In the genomic region with DNA sequence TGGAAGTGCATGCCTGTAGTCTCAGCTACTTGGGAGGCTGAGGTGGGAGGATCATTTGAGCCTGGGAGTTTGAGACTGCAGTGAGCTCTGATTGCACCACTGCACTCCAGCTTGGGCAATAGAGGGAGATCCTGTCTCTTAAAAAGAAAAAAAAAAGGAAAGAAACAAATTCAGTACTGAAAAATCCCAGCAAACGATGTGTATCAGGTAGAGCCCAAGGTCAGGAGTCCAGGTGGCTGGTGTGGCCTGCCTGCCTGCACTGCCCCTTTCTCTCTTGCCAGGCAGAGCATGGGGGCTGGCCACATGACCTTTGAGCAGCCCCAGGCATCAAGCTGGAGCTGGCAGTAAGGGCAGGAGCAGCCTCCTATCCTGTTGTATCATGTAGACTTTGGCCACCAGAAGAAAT, we compare ENCODE assay signal across 25 cellular contexts. TPM values are rescaled to one million over a fixed set of nuclear protein-coding genes. Genes with fewer than 3 reads are reported as not detected.
DNase-seq lines count a peak whose midpoint lies in the region; ATAC-seq, FAIRE-seq and TF ChIP-seq lines count a peak whose summit lies in the region.
"Had no signal": no experiment of that assay in that cellular context is flagged by ENCODE, and none has a peak within 500 bp of the region (broad histone marks: within the 10 kb centered on the region; RNA-seq: fewer than 3 reads in every experiment).

No MANE protein-coding gene starts in this region.

- no peaks in the 10 kb centered on the region for H3K79me2 ChIP-seq in H1 (ENCODE audit: control insufficient read depth in 1 of 2, insufficient read depth in 2 of 2, low read length in 2 of 2)

- TF ChIP-seq RAD21 in H1 (IDR thresholded peaks at IDR 0.05 in 1 of 2, conservative IDR thresholded peaks at IDR 0.05 in 1 of 2; ENCODE audit: low read depth in 2 of 2, low read length in 2 of 2), result no peak

- no peak for ATAC-seq in GM19467 (IDR thresholded peaks at IDR 0.05; ENCODE audit: unreplicated experiment)
- ATAC-seq: stimulated activated naive CD8-positive, alpha-beta T cell treated with anti-CD3 and anti-CD28 coated beads, Interleukin-15, amount 100 ng/mL, for 72 hours had no signal

- POLR2A ChIA-PET in activated CD4-positive, alpha-beta T cell treated with anti-CD3 and anti-CD28 coated beads, Interleukin-2, amount 10 ng/mL, durations not matched to agents 7 days and 5 days (lab: Charles Lee), result no interaction called here
- POLR2A ChIA-PET in H1 (lab: Charles Lee; ENCODE audit: partially characterized antibody), result no interaction called here

- H3K4me3 ChIP-seq in H1 (ENCODE audit: extremely low read depth in 1 of 4, insufficient read depth in 2 of 4, low read depth in 3 of 4, low read length in 4 of 4) (no peak overlapping the region), mesenchymal stem cell (ENCODE audit: insufficient read depth in 1 of 2, low read depth in 1 of 2, low read length in 2 of 2) (no peak overlapping the region), subcutaneous abdominal adipose tissue (ENCODE audit: low read depth in 1 of 5, low read length in 5 of 5) (no peak overlapping the region)
- H3K4me3 ChIP-seq: HAP-1, lung had no signal

- no peak overlapping the region for H2BK12ac ChIP-seq in H1 (ENCODE audit: low read depth, low read length)
- no peak overlapping the region for H2BK12ac ChIP-seq in mesenchymal stem cell (ENCODE audit: low read length in 2 of 2)

- 0 out of 2 replicates have a peak overlapping the region, but pooled peaks have one; percentile 60 for H2AK5ac ChIP-seq in H1 (ENCODE audit: low read depth, low read length)
- H2AK5ac ChIP-seq in mesenchymal stem cell (ENCODE audit: low read length, severe bottlenecking), result no peak overlapping the region

- peak overlapping the region; percentile 46 for H3K27ac Mint-ChIP-seq in activated CD4-positive, alpha-beta T cell treated with anti-CD3 and anti-CD28 coated beads, Interleukin-2, amount 10 ng/mL, durations not matched to agents 7 days and 5 days
- no peak overlapping the region for H3K27ac Mint-ChIP-seq in activated CD4-positive, alpha-beta T cell treated with anti-CD3 and anti-CD28 coated beads, Interleukin-2, amount 10 ng/mL, durations not matched to agents 24 days and 14 days
- H3K27ac Mint-ChIP-seq: stimulated activated naive CD8-positive, alpha-beta T cell treated with anti-CD3 and anti-CD28 coated beads, Interleukin-15, amount 100 ng/mL, for 72 hours had no signal

- no peaks in the 10 kb centered on the region for H3K27me3 ChIP-seq in H1 (replicated peaks in 1 of 4; ENCODE audit: control insufficient read depth in 3 of 4, extremely low read depth in 1 of 4, insufficient read depth in 3 of 4, low read length in 3 of 4)
- H3K27me3 ChIP-seq in mesenchymal stem cell (ENCODE audit: control insufficient read depth in 1 of 2, insufficient read depth in 1 of 2, low read length in 2 of 2), result no peaks in the 10 kb centered on the region
- H3K27me3 ChIP-seq in subcutaneous abdominal adipose tissue (ENCODE audit: control insufficient read depth in 5 of 5, insufficient read depth in 4 of 5, low read length in 5 of 5), result no peaks in the 10 kb centered on the region

- no peak overlapping the region for H4K5ac ChIP-seq in H1 (ENCODE audit: insufficient read length, low read depth, low read length)

- DNase-seq in activated CD4-positive, alpha-beta T cell treated with anti-CD3 and anti-CD28 coated beads, Interleukin-2, amount 10 ng/mL, durations not matched to agents 7 days and 5 days, result no peak
- no peak for DNase-seq in activated CD4-positive, alpha-beta T cell treated with anti-CD3 and anti-CD28 coated beads, Interleukin-2, amount 10 ng/mL, durations not matched to agents 24 days and 14 days
- no peak for DNase-seq in H1 (ENCODE audit: low read depth in 1 of 2, low spot score in 2 of 2)
- no peak for DNase-seq in mesenchymal stem cell
- no peak for DNase-seq in HuH-7 (ENCODE audit: low spot score)
- DNase-seq in HCEC 1CT, result no peak
- DNase-seq: 8988T; activated CD8-positive, alpha-beta memory T cell treated with anti-CD3 and anti-CD28 coated beads for 24 hours; AML-193; Caco-2; DND-41; effector memory CD8-positive, alpha-beta T cell; naive B cell; NCI-H1417; NCI-H2107; NCI-H510A; NK-92 treated with Interleukin-12 subunit alpha and Interleukin-12 subunit beta, amount 100 ng/mL, for 24 hours; stimulated activated CD4-positive, alpha-beta T cell treated with anti-CD3 and anti-CD28 coated beads, Interleukin-2, amount 100 ng/mL, for 48 hours; stimulated activated naive CD8-positive, alpha-beta T cell treated with anti-CD3 and anti-CD28 coated beads, Interleukin-15, amount 100 ng/mL, for 72 hours had no signal

- no peak for TF ChIP-seq CTCF in H1 (IDR thresholded peaks at IDR 0.05; ENCODE audit: control extremely low read depth in 1 of 3, insufficient read depth in 1 of 3, low read depth in 1 of 3, low read length in 3 of 3)

- H2AFZ ChIP-seq in H1 (ENCODE audit: low read length) (no peak overlapping the region), mesenchymal stem cell (ENCODE audit: low read depth, low read length) (no peak overlapping the region)
- H2AFZ ChIP-seq: parathyroid adenoma had no signal

- H2BK120ac ChIP-seq in H1 (replicated peaks; ENCODE audit: low read depth, low read length), result no peak overlapping the region
- H2BK120ac ChIP-seq in mesenchymal stem cell (ENCODE audit: low read depth, low read length), result no peak overlapping the region

- 89% methylated on average over 1 of the region's 1 CpG; no CpG with 5 or more reads in 1 of the 2 experiments for WGBS in H1 (ENCODE audit: extremely low coverage in 1 of 2, insufficient coverage in 1 of 2, insufficient read length in 1 of 2, insufficient replicate concordance in 2 of 2, low coverage in 1 of 2, low lambda C conversion rate in 2 of 2, missing lambda C conversion rate in 1 of 2), 2 experiments
- 95% methylated on average over 1 of the region's 1 CpG for WGBS in mesenchymal stem cell

- H2BK20ac ChIP-seq in H1 (ENCODE audit: low read length), result no peak overlapping the region

- H3K18ac ChIP-seq in H1 (ENCODE audit: extremely low read depth, low read length) (no peak overlapping the region), mesenchymal stem cell (ENCODE audit: low read depth in 1 of 2, low read length in 2 of 2) (no peak overlapping the region)

- no peaks in the 10 kb centered on the region for H3K23me2 ChIP-seq in H1 (ENCODE audit: low read depth, low read length)

- H3K4ac ChIP-seq in H1 (replicated peaks; ENCODE audit: insufficient read length, low read depth, low read length) (no peak overlapping the region), mesenchymal stem cell (ENCODE audit: low read depth in 1 of 2, low read length in 2 of 2) (no peak overlapping the region)

- intact Hi-C loops in activated CD4-positive, alpha-beta T cell treated with anti-CD3 and anti-CD28 coated beads, Interleukin-2, amount 10 ng/mL, durations not matched to agents 24 days and 14 days (cut with micrococcal nuclease), result no loop called here

- no peak for TF ChIP-seq POLR2A in H1 (IDR thresholded peaks at IDR 0.05; ENCODE audit: control extremely low read depth in 1 of 2, low read depth in 2 of 2, low read length in 2 of 2)

- no peak overlapping the region for H3K23ac ChIP-seq in H1 (ENCODE audit: insufficient read length)
- no peak overlapping the region for H3K23ac ChIP-seq in mesenchymal stem cell (ENCODE audit: low read length in 2 of 2)

- H3K27ac ChIP-seq in H1 (ENCODE audit: low read depth, low read length) (no peak overlapping the region), mesenchymal stem cell (ENCODE audit: low read length, poor library complexity, severe bottlenecking) (no peak overlapping the region), subcutaneous abdominal adipose tissue (ENCODE audit: low read depth, low read length) (peak overlapping the region; percentile 37)
- H3K27ac ChIP-seq: parathyroid adenoma had no signal

- H3K9me3 ChIP-seq in H1 (ENCODE audit: insufficient read depth in 2 of 2, low read depth in 1 of 2, low read length in 1 of 2) (no peaks in the 10 kb centered on the region), mesenchymal stem cell (ENCODE audit: control insufficient read depth, low read length) (no peaks in the 10 kb centered on the region), subcutaneous abdominal adipose tissue (ENCODE audit: control insufficient read depth in 5 of 5, low read length in 5 of 5) (no peaks in the 10 kb centered on the region)
- H3K9me3 ChIP-seq: Caco-2, HAP-1 had no signal

- no peak overlapping the region for H3K4me3 Mint-ChIP-seq in activated CD4-positive, alpha-beta T cell treated with anti-CD3 and anti-CD28 coated beads, Interleukin-2, amount 10 ng/mL, durations not matched to agents 7 days and 5 days
- H3K4me3 Mint-ChIP-seq in activated CD4-positive, alpha-beta T cell treated with anti-CD3 and anti-CD28 coated beads, Interleukin-2, amount 10 ng/mL, durations not matched to agents 24 days and 14 days, result no peak overlapping the region
- H3K4me3 Mint-ChIP-seq: activated naive CD8-positive, alpha-beta T cell; naive B cell; stimulated activated naive CD8-positive, alpha-beta T cell treated with anti-CD3 and anti-CD28 coated beads, Interleukin-15, amount 100 ng/mL, for 72 hours had no signal

- no peak overlapping the region for H3K4me2 ChIP-seq in H1 (ENCODE audit: insufficient read depth in 1 of 2, low read depth in 2 of 2, low read length in 2 of 2)
- no peak overlapping the region for H3K4me2 ChIP-seq in mesenchymal stem cell (ENCODE audit: low read length, poor library complexity, severe bottlenecking)

- peaks cover 2% of the 10 kb centered on the region for H3K9me3 Mint-ChIP-seq in activated CD4-positive, alpha-beta T cell treated with anti-CD3 and anti-CD28 coated beads, Interleukin-2, amount 10 ng/mL, durations not matched to agents 7 days and 5 days
- H3K9me3 Mint-ChIP-seq in activated CD4-positive, alpha-beta T cell treated with anti-CD3 and anti-CD28 coated beads, Interleukin-2, amount 10 ng/mL, durations not matched to agents 24 days and 14 days, result peaks cover 3% of the 10 kb centered on the region
- H3K9me3 Mint-ChIP-seq: effector memory CD8-positive, alpha-beta T cell; stimulated activated naive CD8-positive, alpha-beta T cell treated with anti-CD3 and anti-CD28 coated beads, Interleukin-15, amount 100 ng/mL, for 72 hours had no signal

- H3K36me3 ChIP-seq in H1 (ENCODE audit: control insufficient read depth in 2 of 4, insufficient read depth in 4 of 4, low read length in 3 of 4) (no peaks in the 10 kb centered on the region; a peak in 1 of 8 replicates), mesenchymal stem cell (ENCODE audit: control insufficient read depth in 1 of 2, insufficient read depth in 2 of 2, low read depth in 1 of 2, low read length in 2 of 2) (peaks cover 34 to 70% of the 10 kb centered on the region in 2 experiments), subcutaneous abdominal adipose tissue (ENCODE audit: control insufficient read depth in 5 of 5, insufficient read depth in 5 of 5, low read length in 5 of 5) (peaks cover 5 to 42% (median 27%) of the 10 kb centered on the region in 5 donors)
- H3K36me3 ChIP-seq: HAP-1 had no signal

- peaks cover 8% of the 10 kb centered on the region for H3K4me1 Mint-ChIP-seq in activated CD4-positive, alpha-beta T cell treated with anti-CD3 and anti-CD28 coated beads, Interleukin-2, amount 10 ng/mL, durations not matched to agents 7 days and 5 days
- H3K4me1 Mint-ChIP-seq in activated CD4-positive, alpha-beta T cell treated with anti-CD3 and anti-CD28 coated beads, Interleukin-2, amount 10 ng/mL, durations not matched to agents 24 days and 14 days, result peaks cover 17% of the 10 kb centered on the region

- H3K14ac ChIP-seq in H1 (ENCODE audit: insufficient read length), result no peak overlapping the region
- H3K14ac ChIP-seq in mesenchymal stem cell (ENCODE audit: low read length in 2 of 2), result no peak overlapping the region

- H3K56ac ChIP-seq in H1 (replicated peaks; ENCODE audit: insufficient read length, low read depth, low read length), result no peak overlapping the region

- TF ChIP-seq EP300 in H1 (IDR thresholded peaks at IDR 0.05; ENCODE audit: borderline replicate concordance in 1 of 2, low read depth in 2 of 2, low read length in 2 of 2), result no peak

- CTCF ChIA-PET in activated CD4-positive, alpha-beta T cell treated with anti-CD3 and anti-CD28 coated beads, Interleukin-2, amount 10 ng/mL, durations not matched to agents 7 days and 5 days (lab: Charles Lee), result interaction anchor here (0.9 kb wide), 1 partner anchor 11 kb away, joined by 3 read pairs; no protein-coding TSS in a partner anchor
- CTCF ChIA-PET in H1 (lab: Charles Lee; ENCODE audit: partially characterized antibody), result interaction anchor here (0.6 kb wide), 1 partner anchor 18 kb away, joined by 3 read pairs; no protein-coding TSS in a partner anchor

- peaks cover 50% of the 10 kb centered on the region for H3K36me3 Mint-ChIP-seq in activated CD4-positive, alpha-beta T cell treated with anti-CD3 and anti-CD28 coated beads, Interleukin-2, amount 10 ng/mL, durations not matched to agents 7 days and 5 days (ENCODE audit: low read depth)
- peaks cover 51% of the 10 kb centered on the region for H3K36me3 Mint-ChIP-seq in activated CD4-positive, alpha-beta T cell treated with anti-CD3 and anti-CD28 coated beads, Interleukin-2, amount 10 ng/mL, durations not matched to agents 24 days and 14 days (ENCODE audit: low read depth)

- H4K20me1 ChIP-seq in H1 (replicated peaks in 1 of 2; ENCODE audit: control insufficient read depth in 1 of 2, insufficient read depth in 2 of 2, low read length in 2 of 2), result no peaks in the 10 kb centered on the region

- no peak for FAIRE-seq in H1 (lab: Jason Lieb, UNC)

- H2BK5ac ChIP-seq in H1 (ENCODE audit: low read depth, low read length), result no peak overlapping the region
- no peak overlapping the region for H2BK5ac ChIP-seq in mesenchymal stem cell (ENCODE audit: low read depth, low read length, poor library complexity, severe bottlenecking)

- H4K8ac ChIP-seq in H1 (ENCODE audit: extremely low read depth, insufficient read depth, low read length) (no peak overlapping the region), mesenchymal stem cell (ENCODE audit: low read length) (no peak overlapping the region)

- 0 out of 7 replicates have a peak, but pooled peaks cover 0 to 2% (median 0%) of the 10 kb centered on the region in 4 experiments for H3K4me1 ChIP-seq in H1 (replicated peaks in 1 of 4; ENCODE audit: control insufficient read depth in 3 of 4, insufficient read depth in 4 of 4, low read length in 3 of 4)
- peaks cover 9% of the 10 kb centered on the region for H3K4me1 ChIP-seq in mesenchymal stem cell (ENCODE audit: control insufficient read depth, insufficient read depth, low read depth, low read length)
- peaks cover 0 to 53% (median 4%) of the 10 kb centered on the region in 5 donors for H3K4me1 ChIP-seq in subcutaneous abdominal adipose tissue (ENCODE audit: control insufficient read depth in 5 of 5, insufficient read depth in 5 of 5, low read length in 5 of 5)
- H3K4me1 ChIP-seq: Caco-2, parathyroid adenoma had no signal

- no peak overlapping the region for H4K91ac ChIP-seq in H1 (replicated peaks; ENCODE audit: insufficient read length, low read length)
- H4K91ac ChIP-seq in mesenchymal stem cell (ENCODE audit: low read length), result peak overlapping the region; percentile 12

- H3K9ac ChIP-seq in H1 (replicated peaks in 1 of 4; ENCODE audit: extremely low read depth in 1 of 4, low read depth in 3 of 4, low read length in 3 of 4) (no peak overlapping the region), mesenchymal stem cell (ENCODE audit: low read length) (no peak overlapping the region), subcutaneous abdominal adipose tissue (ENCODE audit: low read length in 5 of 5) (no peak overlapping the region)
- H3K9ac ChIP-seq: parathyroid adenoma had no signal

- no peaks in the 10 kb centered on the region for H3K27me3 Mint-ChIP-seq in activated CD4-positive, alpha-beta T cell treated with anti-CD3 and anti-CD28 coated beads, Interleukin-2, amount 10 ng/mL, durations not matched to agents 7 days and 5 days
- H3K27me3 Mint-ChIP-seq in activated CD4-positive, alpha-beta T cell treated with anti-CD3 and anti-CD28 coated beads, Interleukin-2, amount 10 ng/mL, durations not matched to agents 24 days and 14 days, result no peaks in the 10 kb centered on the region
- H3K27me3 Mint-ChIP-seq: activated naive CD8-positive, alpha-beta T cell; effector memory CD8-positive, alpha-beta T cell; naive B cell; stimulated activated naive CD8-positive, alpha-beta T cell treated with anti-CD3 and anti-CD28 coated beads, Interleukin-15, amount 100 ng/mL, for 72 hours had no signal

- peaks cover 3% of the 10 kb centered on the region for H3K79me1 ChIP-seq in H1 (ENCODE audit: low read depth, low read length)
- H3K79me1 ChIP-seq in mesenchymal stem cell (replicated peaks; ENCODE audit: low read length, poor library complexity, severe bottlenecking), result peaks cover 37% of the 10 kb centered on the region

- H2BK15ac ChIP-seq in H1 (ENCODE audit: low read length), result no peak overlapping the region
- no peak overlapping the region for H2BK15ac ChIP-seq in mesenchymal stem cell (ENCODE audit: low read depth, poor library complexity, severe bottlenecking)

RNA-seq across cellular contexts. Expression of a gene that starts 31.8 kb away (rescaled TPM):
- total RNA-seq in activated CD4-positive, alpha-beta T cell treated with anti-CD3 and anti-CD28 coated beads, Interleukin-2, amount 10 ng/mL, durations not matched to agents 7 days and 5 days, result 10 to 100 TPM; 27.3 to 33.9 TPM
- total RNA-seq in activated CD4-positive, alpha-beta T cell treated with anti-CD3 and anti-CD28 coated beads, Interleukin-2, amount 10 ng/mL, durations not matched to agents 24 days and 14 days, result 29.6 and 33.5 TPM in 2 replicates
- 13.3 and 14.3 TPM in 2 replicates for total RNA-seq in H1 (2021; fragmentation: NEBNext Ultra II Directional; extraction: Animal tissue kit (Norgen Biotek cat#: 25700))
- 3.5 and 4.4 TPM in 2 replicates for polyA plus RNA-seq in H1 (2011; rRNA removed)
- polyA plus RNA-seq in H1 (2011; cell fraction: cytosol; rRNA removed), result 3.7 TPM
- 29.8 TPM for polyA plus RNA-seq in H1 (2011; cell fraction: nucleus; rRNA removed)
- polyA plus RNA-seq in H1 (2012, experiment 1 of 2), result 5.1 to 7.2 TPM (median 6.9 TPM) in 4 replicates
- polyA plus RNA-seq in H1 (2012, experiment 2 of 2), result 0.77 TPM
- 20.7 TPM for polyA plus RNA-seq in H1 (2013, experiment 1 of 2)
- polyA plus RNA-seq in H1 (2013, experiment 2 of 2), result 19.2 TPM
- polyA minus RNA-seq in H1 (2011; rRNA and poly(A)+ RNA removed), result 8.6 and 9.1 TPM in 2 replicates
- 6.9 TPM for polyA minus RNA-seq in H1 (2011; cell fraction: cytosol; rRNA and poly(A)+ RNA removed)
- polyA minus RNA-seq in H1 (2011; cell fraction: nucleus; rRNA and poly(A)+ RNA removed), result 15.2 TPM
- polyA plus RNA-seq in mesenchymal stem cell (2013, experiment 1 of 2), result 62.4 TPM
- 63.9 TPM for polyA plus RNA-seq in mesenchymal stem cell (2013, experiment 2 of 2)
